In genomic region chr10:4004144-4004543, GRCh38 we compare ENCODE assay signal across 20 cellular contexts.
DNase-seq lines count a peak whose midpoint lies in the region; ATAC-seq and TF ChIP-seq lines count a peak whose summit lies in the region.
"Had no signal": no experiment of that assay in that cellular context is flagged by ENCODE, and none has a peak within 500 bp of the region (broad histone marks: within the 10 kb centered on the region; RNA-seq: fewer than 3 reads in every experiment).

No MANE protein-coding gene starts in this region.

- TF ChIP-seq CTCF in WTC11 (IDR thresholded peaks at IDR 0.05) (no peak), nephron progenitor cell (IDR thresholded peaks at IDR 0.05) (no peak)

- peaks cover 9% of the 10 kb centered on the region for H3K36me3 Mint-ChIP-seq in WTC11
- peaks cover 7% of the 10 kb centered on the region for H3K36me3 Mint-ChIP-seq in nephron progenitor cell (ENCODE audit: low read depth)
- peaks cover 7 to 13% of the 10 kb centered on the region in 2 donors for H3K36me3 Mint-ChIP-seq in stimulated activated naive B cell treated with anti-CD40 and anti-IgM and Interleukin-4, amounts not matched to agents 10 μg/mL and 1 μg/mL and 100 μg/mL, for 72 hours
- H3K36me3 Mint-ChIP-seq: CD14-positive monocyte had no signal

- H3K4me1 Mint-ChIP-seq in WTC11 = peaks cover 9% of the 10 kb centered on the region
- peaks cover 48% of the 10 kb centered on the region for H3K4me1 Mint-ChIP-seq in nephron progenitor cell
- peaks cover 24 to 42% of the 10 kb centered on the region in 2 donors for H3K4me1 Mint-ChIP-seq in stimulated activated naive B cell treated with anti-CD40 and anti-IgM and Interleukin-4, amounts not matched to agents 10 μg/mL and 1 μg/mL and 100 μg/mL, for 72 hours

- H3K27ac Mint-ChIP-seq in WTC11 = no peak overlapping the region
- peak overlapping the region; percentile 90 for H3K27ac Mint-ChIP-seq in nephron progenitor cell
- peak overlapping the region; percentile 91 for H3K27ac Mint-ChIP-seq in stimulated activated naive B cell treated with anti-CD40 and anti-IgM and Interleukin-4, amounts not matched to agents 10 μg/mL and 1 μg/mL and 100 μg/mL, for 72 hours
- H3K27ac Mint-ChIP-seq: B cell had no signal

- H3K4me3 ChIP-seq in H7 (ENCODE audit: insufficient read depth, low read depth, low read length) = no peak overlapping the region
- H3K4me3 ChIP-seq: A549, Peyer's patch, SJCRH30 had no signal

- H3K9me3 Mint-ChIP-seq in WTC11 (peaks cover 10% of the 10 kb centered on the region), nephron progenitor cell (peaks cover 22% of the 10 kb centered on the region)
- peaks cover 9 to 11% of the 10 kb centered on the region in 2 donors for H3K9me3 Mint-ChIP-seq in stimulated activated naive B cell treated with anti-CD40 and anti-IgM and Interleukin-4, amounts not matched to agents 10 μg/mL and 1 μg/mL and 100 μg/mL, for 72 hours

- H3K27me3 Mint-ChIP-seq in WTC11 (ENCODE audit: low read depth) (no peaks in the 10 kb centered on the region), nephron progenitor cell (ENCODE audit: low read depth, poor library complexity) (peaks cover 3% of the 10 kb centered on the region)
- H3K27me3 Mint-ChIP-seq in stimulated activated naive B cell treated with anti-CD40 and anti-IgM and Interleukin-4, amounts not matched to agents 10 μg/mL and 1 μg/mL and 100 μg/mL, for 72 hours = peaks cover 0 to 3% of the 10 kb centered on the region in 2 donors
- H3K27me3 Mint-ChIP-seq: B cell had no signal

- H3K27me3 ChIP-seq in H7 (ENCODE audit: control insufficient read depth, insufficient read depth, low read length) = no peaks in the 10 kb centered on the region
- H3K27me3 ChIP-seq: Peyer's patch, SJCRH30 had no signal

- H3K36me3 ChIP-seq in H7 (replicated peaks; ENCODE audit: control insufficient read depth, insufficient read depth, low read length) = no peaks in the 10 kb centered on the region
- H3K36me3 ChIP-seq: Peyer's patch, SJCRH30 had no signal

- POLR2A ChIA-PET in WTC11 (lab: Charles Lee) = no interaction called here

- CTCF ChIA-PET in WTC11 (lab: Charles Lee) = no interaction called here

- peak; percentile 36; the same call in 1 of the 2 replicates for ATAC-seq in WTC11
- no peak for ATAC-seq in stimulated activated naive B cell treated with anti-CD40 and anti-IgM and Interleukin-4, amounts not matched to agents 10 μg/mL and 1 μg/mL and 100 μg/mL, for 72 hours (replicated peaks)
- ATAC-seq: A549 had no signal

- DNase-seq in H7 (peak; percentile 36), WTC11 (ENCODE audit: low spot score) (no peak), nephron progenitor cell (peak; percentile 10), OCI-M2 (lab: John Stamatoyannopoulos, UW; ENCODE audit: unreplicated experiment) (no peak), NCI-H1417 treated with DMSO at 0.1 percent for 48 hours (lab: John Stamatoyannopoulos, UW) (no peak)
- no peak for DNase-seq in stimulated activated naive B cell treated with anti-CD40 and anti-IgM and Interleukin-4, amounts not matched to agents 10 μg/mL and 1 μg/mL and 100 μg/mL, for 72 hours
- no peak for DNase-seq in stimulated activated CD4-positive, alpha-beta T cell treated with anti-CD3 and anti-CD28 coated beads, Interleukin-2, amount 100 ng/mL, for 24 hours
- DNase-seq: EL; GF-D8; NCI-H1105; NCI-H2029 treated with DMSO at 0.1 percent for 48 hours; NCI-H345; NCI-H524; NCI-H774; NK-92 treated with Interleukin-12 subunit alpha and Interleukin-12 subunit beta, amount 100 ng/mL, for 24 hours; Peyer's patch; SJCRH30 had no signal

- H3K4me3 Mint-ChIP-seq in WTC11 = no peak overlapping the region
- H3K4me3 Mint-ChIP-seq in nephron progenitor cell = peak overlapping the region; percentile 69
- no peak overlapping the region for H3K4me3 Mint-ChIP-seq in stimulated activated naive B cell treated with anti-CD40 and anti-IgM and Interleukin-4, amounts not matched to agents 10 μg/mL and 1 μg/mL and 100 μg/mL, for 72 hours
- H3K4me3 Mint-ChIP-seq: B cell, CD14-positive monocyte had no signal

TF ChIP-seq in WTC11, 78 proteins besides CTCF, POLR2A, EP300 and RAD21:
- no peak for TF ChIP-seq ZNF263 (CRISPR knock-in tag; IDR thresholded peaks at IDR 0.05; ENCODE audit: low read depth)
- no peak for TF ChIP-seq JUN (CRISPR knock-in tag; IDR thresholded peaks at IDR 0.05)
- TF ChIP-seq ZBTB21 (CRISPR knock-in tag; IDR thresholded peaks at IDR 0.05; ENCODE audit: borderline replicate concordance) = no peak
- TF ChIP-seq GTF2I (CRISPR knock-in tag; conservative IDR thresholded peaks at IDR 0.05) = no peak
- TF ChIP-seq, protein P1, sequence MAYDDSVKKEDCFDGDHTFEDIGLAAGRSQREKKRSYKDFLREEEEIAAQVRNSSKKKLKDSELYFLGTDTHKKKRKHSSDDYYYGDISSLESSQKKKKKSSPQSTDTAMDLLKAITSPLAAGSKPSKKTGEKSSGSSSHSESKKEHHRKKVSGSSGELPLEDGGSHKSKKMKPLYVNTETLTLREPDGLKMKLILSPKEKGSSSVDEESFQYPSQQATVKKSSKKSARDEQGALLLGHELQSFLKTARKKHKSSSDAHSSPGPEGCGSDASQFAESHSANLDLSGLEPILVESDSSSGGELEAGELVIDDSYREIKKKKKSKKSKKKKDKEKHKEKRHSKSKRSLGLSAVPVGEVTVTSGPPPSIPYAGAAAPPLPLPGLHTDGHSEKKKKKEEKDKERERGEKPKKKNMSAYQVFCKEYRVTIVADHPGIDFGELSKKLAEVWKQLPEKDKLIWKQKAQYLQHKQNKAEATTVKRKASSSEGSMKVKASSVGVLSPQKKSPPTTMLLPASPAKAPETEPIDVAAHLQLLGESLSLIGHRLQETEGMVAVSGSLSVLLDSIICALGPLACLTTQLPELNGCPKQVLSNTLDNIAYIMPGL (CRISPR knock-in tag; IDR thresholded peaks at IDR 0.05) = no peak
- TF ChIP-seq NFYB (CRISPR knock-in tag; conservative IDR thresholded peaks at IDR 0.05; ENCODE audit: low read depth) = no peak
- no peak for TF ChIP-seq ESRRA (CRISPR knock-in tag; IDR thresholded peaks at IDR 0.05; ENCODE audit: borderline replicate concordance)

Comparison
In these comparisons a context has a peak if more than half of its experiments do, and no peak if none do; other contexts are left out.
1. DNase-seq: peak in H7 (single experiment) and nephron progenitor cell (single experiment); none in WTC11 (single experiment), stimulated activated naive B cell treated with anti-CD40 and anti-IgM and Interleukin-4, amounts not matched to agents 10 μg/mL and 1 μg/mL and 100 μg/mL, for 72 hours (single experiment), OCI-M2 (single experiment), stimulated activated CD4-positive, alpha-beta T cell treated with anti-CD3 and anti-CD28 coated beads, Interleukin-2, amount 100 ng/mL, for 24 hours (0 of 2) and NCI-H1417 treated with DMSO at 0.1 percent for 48 hours (single experiment).